In the genomic region with DNA sequence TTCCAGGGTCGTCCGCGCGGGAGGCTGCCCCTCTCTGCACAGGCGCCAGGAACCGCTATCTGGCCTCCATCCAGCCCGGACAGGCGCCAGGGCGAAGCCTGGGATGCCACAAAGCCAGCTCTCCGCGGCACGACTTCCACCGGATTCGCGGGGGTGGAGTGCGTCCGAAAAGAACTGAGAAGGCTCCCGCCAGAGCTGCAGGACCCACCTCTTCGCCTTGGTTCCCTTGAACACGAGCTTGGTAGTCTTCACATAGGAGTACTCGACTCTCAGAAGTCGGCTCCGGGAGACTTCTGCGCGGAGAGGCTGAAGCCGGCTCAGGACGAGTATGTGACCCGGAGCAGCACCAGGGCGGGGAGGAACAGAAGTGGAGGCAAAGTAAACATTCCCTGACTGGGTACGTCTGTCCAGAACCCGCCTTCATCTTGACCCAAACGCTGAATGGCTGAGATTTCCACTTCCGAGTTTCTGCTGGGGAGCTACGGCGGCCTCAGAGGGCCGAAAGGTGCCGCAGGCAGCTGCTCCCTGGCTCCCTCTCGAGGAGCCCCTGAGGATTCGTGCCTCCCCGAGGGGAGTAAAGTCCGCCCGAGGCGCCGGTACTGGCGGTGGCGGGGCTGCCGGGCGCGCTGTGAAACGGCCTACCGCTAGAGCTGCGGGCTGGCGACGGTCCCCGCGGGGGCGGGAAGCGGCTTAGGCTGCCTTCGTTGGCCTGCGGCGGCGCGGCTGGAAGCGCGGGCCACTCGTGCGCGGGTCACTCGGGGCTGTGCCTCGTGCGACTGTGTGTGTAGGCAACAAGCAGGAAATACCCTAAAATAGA, we compare ENCODE assay signal across 1 cellular context.
TF ChIP-seq lines count a peak whose summit lies in the region.
"Not testable (repeated sequence)": the region's sequence is repeated elsewhere in the genome, so short reads cannot be mapped to it uniquely, and the experiment has no call there.

No MANE protein-coding gene starts in this region.

TF ChIP-seq in HepG2, 621 proteins besides CTCF, POLR2A, EP300 and RAD21 (continued from another document and continues in another):
- TF ChIP-seq, protein P1, sequence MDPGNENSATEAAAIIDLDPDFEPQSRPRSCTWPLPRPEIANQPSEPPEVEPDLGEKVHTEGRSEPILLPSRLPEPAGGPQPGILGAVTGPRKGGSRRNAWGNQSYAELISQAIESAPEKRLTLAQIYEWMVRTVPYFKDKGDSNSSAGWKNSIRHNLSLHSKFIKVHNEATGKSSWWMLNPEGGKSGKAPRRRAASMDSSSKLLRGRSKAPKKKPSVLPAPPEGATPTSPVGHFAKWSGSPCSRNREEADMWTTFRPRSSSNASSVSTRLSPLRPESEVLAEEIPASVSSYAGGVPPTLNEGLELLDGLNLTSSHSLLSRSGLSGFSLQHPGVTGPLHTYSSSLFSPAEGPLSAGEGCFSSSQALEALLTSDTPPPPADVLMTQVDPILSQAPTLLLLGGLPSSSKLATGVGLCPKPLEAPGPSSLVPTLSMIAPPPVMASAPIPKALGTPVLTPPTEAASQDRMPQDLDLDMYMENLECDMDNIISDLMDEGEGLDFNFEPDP (CRISPR knock-in tag; conservative IDR thresholded peaks at IDR 0.05) = 0 out of 2 replicates have a peak, but pooled peaks have one; percentile 80
- TF ChIP-seq, protein P2, sequence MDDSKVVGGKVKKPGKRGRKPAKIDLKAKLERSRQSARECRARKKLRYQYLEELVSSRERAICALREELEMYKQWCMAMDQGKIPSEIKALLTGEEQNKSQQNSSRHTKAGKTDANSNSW (CRISPR knock-in tag; IDR thresholded peaks at IDR 0.05; ENCODE audit: borderline replicate concordance) = peak; percentile 59; the same call in 1 of the 2 replicates
- TF ChIP-seq ZNF782 (CRISPR knock-in tag; IDR thresholded peaks at IDR 0.05; ENCODE audit: borderline replicate concordance) (peak; percentile 36; the same call in 1 of the 2 replicates), REPIN1 (CRISPR knock-in tag; IDR thresholded peaks at IDR 0.05; ENCODE audit: borderline replicate concordance, low read depth) (peak; percentile 95), GABPB1 (CRISPR knock-in tag; IDR thresholded peaks at IDR 0.05) (peak; percentile 97), ZNF292 (CRISPR knock-in tag; IDR thresholded peaks at IDR 0.05; ENCODE audit: borderline replicate concordance, low read depth) (peak; percentile 76; the same call in 1 of the 2 replicates), MXI1 (IDR thresholded peaks at IDR 0.05; ENCODE audit: borderline replicate concordance, low read depth, low read length) (peak; percentile 80; the same call in 1 of the 3 replicates), MIER3 (CRISPR knock-in tag; IDR thresholded peaks at IDR 0.05; ENCODE audit: borderline replicate concordance) (peak; percentile 97; the same call in 1 of the 2 replicates), ZNF33A (CRISPR knock-in tag; IDR thresholded peaks at IDR 0.05; ENCODE audit: borderline replicate concordance) (peak; percentile 85; the same call in 1 of the 2 replicates), RBM39 (IDR thresholded peaks at IDR 0.05; ENCODE audit: low read depth, low read length, poor library complexity, severe bottlenecking) (peak; percentile 91), HNRNPUL1 (IDR thresholded peaks at IDR 0.05; ENCODE audit: low read depth, low read length) (0 out of 2 replicates have a peak, but pooled peaks have one; percentile 42), ZNF501 (CRISPR knock-in tag; IDR thresholded peaks at IDR 0.05) (peak; percentile 100), YY1 (IDR thresholded peaks at IDR 0.05; ENCODE audit: insufficient read depth, insufficient replicate concordance, low read depth, low read length) (peak; percentile 84), TGIF2 (CRISPR knock-in tag; IDR thresholded peaks at IDR 0.05) (peak; percentile 65; the same call in 1 of the 2 replicates), ZNF766 (CRISPR knock-in tag; IDR thresholded peaks at IDR 0.05; ENCODE audit: borderline replicate concordance) (peak; percentile 44; the same call in 1 of the 2 replicates), ZNF383 (CRISPR knock-in tag; IDR thresholded peaks at IDR 0.05; ENCODE audit: borderline replicate concordance) (peak; percentile 69; the same call in 1 of the 2 replicates), NCOA2 (CRISPR knock-in tag; IDR thresholded peaks at IDR 0.05) (peak; percentile 48), PRMT3 (CRISPR knock-in tag; IDR thresholded peaks at IDR 0.05; ENCODE audit: borderline replicate concordance, low read depth) (0 out of 2 replicates have a peak, but pooled peaks have one; percentile 70), ZNF746 (CRISPR knock-in tag; IDR thresholded peaks at IDR 0.05) (peak; percentile 71), FOXP1 (IDR thresholded peaks at IDR 0.05) (0 out of 2 replicates have a peak, but pooled peaks have one; percentile 4), FOXP1 (CRISPR knock-in tag; IDR thresholded peaks at IDR 0.05) (peak; percentile 30), ZMYM3 (CRISPR knock-in tag; IDR thresholded peaks at IDR 0.05) (peak; percentile 96), ZNF713 (CRISPR knock-in tag; IDR thresholded peaks at IDR 0.05) (peak; percentile 55; the same call in 1 of the 2 replicates), ZNF160 (CRISPR knock-in tag; IDR thresholded peaks at IDR 0.05) (peak; percentile 90; the same call in 1 of the 2 replicates), ZNF431 (CRISPR knock-in tag; IDR thresholded peaks at IDR 0.05; ENCODE audit: borderline replicate concordance, low read depth) (peak; percentile 87; the same call in 1 of the 2 replicates), ZNF839 (CRISPR knock-in tag; IDR thresholded peaks at IDR 0.05; ENCODE audit: borderline replicate concordance) (peak; percentile 18; the same call in 1 of the 2 replicates), ZNF605 (CRISPR knock-in tag; IDR thresholded peaks at IDR 0.05) (peak; percentile 89), ZNF670 (CRISPR knock-in tag; IDR thresholded peaks at IDR 0.05; ENCODE audit: borderline replicate concordance) (peak; percentile 88), RCOR2 (CRISPR knock-in tag; IDR thresholded peaks at IDR 0.05) (0 out of 2 replicates have a peak, but pooled peaks have one; percentile 65), TCF12 (CRISPR knock-in tag; IDR thresholded peaks at IDR 0.05) (0 out of 2 replicates have a peak, but pooled peaks have one; percentile 47)
- TF ChIP-seq, protein P3, sequence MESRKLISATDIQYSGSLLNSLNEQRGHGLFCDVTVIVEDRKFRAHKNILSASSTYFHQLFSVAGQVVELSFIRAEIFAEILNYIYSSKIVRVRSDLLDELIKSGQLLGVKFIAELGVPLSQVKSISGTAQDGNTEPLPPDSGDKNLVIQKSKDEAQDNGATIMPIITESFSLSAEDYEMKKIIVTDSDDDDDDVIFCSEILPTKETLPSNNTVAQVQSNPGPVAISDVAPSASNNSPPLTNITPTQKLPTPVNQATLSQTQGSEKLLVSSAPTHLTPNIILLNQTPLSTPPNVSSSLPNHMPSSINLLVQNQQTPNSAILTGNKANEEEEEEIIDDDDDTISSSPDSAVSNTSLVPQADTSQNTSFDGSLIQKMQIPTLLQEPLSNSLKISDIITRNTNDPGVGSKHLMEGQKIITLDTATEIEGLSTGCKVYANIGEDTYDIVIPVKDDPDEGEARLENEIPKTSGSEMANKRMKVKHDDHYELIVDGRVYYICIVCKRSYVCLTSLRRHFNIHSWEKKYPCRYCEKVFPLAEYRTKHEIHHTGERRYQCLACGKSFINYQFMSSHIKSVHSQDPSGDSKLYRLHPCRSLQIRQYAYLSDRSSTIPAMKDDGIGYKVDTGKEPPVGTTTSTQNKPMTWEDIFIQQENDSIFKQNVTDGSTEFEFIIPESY (CRISPR knock-in tag; IDR thresholded peaks at IDR 0.05) = peak; percentile 91; the same call in 1 of the 2 replicates
- TF ChIP-seq, protein P4, sequence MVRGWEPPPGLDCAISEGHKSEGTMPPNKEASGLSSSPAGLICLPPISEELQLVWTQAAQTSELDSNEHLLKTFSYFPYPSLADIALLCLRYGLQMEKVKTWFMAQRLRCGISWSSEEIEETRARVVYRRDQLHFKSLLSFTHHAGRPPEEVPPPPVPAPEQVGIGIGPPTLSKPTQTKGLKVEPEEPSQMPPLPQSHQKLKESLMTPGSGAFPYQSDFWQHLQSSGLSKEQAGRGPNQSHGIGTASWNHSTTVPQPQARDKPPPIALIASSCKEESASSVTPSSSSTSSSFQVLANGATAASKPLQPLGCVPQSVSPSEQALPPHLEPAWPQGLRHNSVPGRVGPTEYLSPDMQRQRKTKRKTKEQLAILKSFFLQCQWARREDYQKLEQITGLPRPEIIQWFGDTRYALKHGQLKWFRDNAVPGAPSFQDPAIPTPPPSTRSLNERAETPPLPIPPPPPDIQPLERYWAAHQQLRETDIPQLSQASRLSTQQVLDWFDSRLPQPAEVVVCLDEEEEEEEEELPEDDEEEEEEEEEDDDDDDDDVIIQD (CRISPR knock-in tag; IDR thresholded peaks at IDR 0.05; ENCODE audit: low read depth) = peak; percentile 100
- TF ChIP-seq, protein P5, sequence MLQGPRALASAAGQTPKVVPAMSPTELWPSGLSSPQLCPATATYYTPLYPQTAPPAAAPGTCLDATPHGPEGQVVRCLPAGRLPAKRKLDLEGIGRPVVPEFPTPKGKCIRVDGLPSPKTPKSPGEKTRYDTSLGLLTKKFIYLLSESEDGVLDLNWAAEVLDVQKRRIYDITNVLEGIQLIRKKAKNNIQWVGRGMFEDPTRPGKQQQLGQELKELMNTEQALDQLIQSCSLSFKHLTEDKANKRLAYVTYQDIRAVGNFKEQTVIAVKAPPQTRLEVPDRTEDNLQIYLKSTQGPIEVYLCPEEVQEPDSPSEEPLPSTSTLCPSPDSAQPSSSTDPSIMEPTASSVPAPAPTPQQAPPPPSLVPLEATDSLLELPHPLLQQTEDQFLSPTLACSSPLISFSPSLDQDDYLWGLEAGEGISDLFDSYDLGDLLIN (CRISPR knock-in tag; IDR thresholded peaks at IDR 0.05; ENCODE audit: borderline replicate concordance) = peak; percentile 25; the same call in 1 of the 2 replicates
- TF ChIP-seq, protein P6, sequence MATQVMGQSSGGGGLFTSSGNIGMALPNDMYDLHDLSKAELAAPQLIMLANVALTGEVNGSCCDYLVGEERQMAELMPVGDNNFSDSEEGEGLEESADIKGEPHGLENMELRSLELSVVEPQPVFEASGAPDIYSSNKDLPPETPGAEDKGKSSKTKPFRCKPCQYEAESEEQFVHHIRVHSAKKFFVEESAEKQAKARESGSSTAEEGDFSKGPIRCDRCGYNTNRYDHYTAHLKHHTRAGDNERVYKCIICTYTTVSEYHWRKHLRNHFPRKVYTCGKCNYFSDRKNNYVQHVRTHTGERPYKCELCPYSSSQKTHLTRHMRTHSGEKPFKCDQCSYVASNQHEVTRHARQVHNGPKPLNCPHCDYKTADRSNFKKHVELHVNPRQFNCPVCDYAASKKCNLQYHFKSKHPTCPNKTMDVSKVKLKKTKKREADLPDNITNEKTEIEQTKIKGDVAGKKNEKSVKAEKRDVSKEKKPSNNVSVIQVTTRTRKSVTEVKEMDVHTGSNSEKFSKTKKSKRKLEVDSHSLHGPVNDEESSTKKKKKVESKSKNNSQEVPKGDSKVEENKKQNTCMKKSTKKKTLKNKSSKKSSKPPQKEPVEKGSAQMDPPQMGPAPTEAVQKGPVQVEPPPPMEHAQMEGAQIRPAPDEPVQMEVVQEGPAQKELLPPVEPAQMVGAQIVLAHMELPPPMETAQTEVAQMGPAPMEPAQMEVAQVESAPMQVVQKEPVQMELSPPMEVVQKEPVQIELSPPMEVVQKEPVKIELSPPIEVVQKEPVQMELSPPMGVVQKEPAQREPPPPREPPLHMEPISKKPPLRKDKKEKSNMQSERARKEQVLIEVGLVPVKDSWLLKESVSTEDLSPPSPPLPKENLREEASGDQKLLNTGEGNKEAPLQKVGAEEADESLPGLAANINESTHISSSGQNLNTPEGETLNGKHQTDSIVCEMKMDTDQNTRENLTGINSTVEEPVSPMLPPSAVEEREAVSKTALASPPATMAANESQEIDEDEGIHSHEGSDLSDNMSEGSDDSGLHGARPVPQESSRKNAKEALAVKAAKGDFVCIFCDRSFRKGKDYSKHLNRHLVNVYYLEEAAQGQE (IDR thresholded peaks at IDR 0.05; ENCODE audit: borderline replicate concordance in 1 of 2, low read depth in 1 of 2, low read length in 2 of 2) = peak in 1 of 2 experiments; percentile 62; a peak in 1 of 4 replicates
- TF ChIP-seq, protein P7, sequence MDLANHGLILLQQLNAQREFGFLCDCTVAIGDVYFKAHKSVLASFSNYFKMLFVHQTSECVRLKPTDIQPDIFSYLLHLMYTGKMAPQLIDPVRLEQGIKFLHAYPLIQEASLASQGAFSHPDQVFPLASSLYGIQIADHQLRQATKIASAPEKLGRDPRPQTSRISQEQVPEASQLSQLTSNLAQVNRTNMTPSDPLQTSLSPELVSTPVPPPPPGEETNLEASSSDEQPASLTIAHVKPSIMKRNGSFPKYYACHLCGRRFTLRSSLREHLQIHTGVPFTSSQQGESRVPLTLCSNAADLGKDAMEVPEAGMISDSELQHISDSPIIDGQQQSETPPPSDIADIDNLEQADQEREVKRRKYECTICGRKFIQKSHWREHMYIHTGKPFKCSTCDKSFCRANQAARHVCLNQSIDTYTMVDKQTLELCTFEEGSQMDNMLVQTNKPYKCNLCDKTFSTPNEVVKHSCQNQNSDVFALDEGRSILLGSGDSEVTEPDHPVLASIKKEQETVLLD (CRISPR knock-in tag; IDR thresholded peaks at IDR 0.05; ENCODE audit: low read depth) = peak; percentile 97
- TF ChIP-seq, protein P8, sequence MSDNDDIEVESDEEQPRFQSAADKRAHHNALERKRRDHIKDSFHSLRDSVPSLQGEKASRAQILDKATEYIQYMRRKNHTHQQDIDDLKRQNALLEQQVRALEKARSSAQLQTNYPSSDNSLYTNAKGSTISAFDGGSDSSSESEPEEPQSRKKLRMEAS (IDR thresholded peaks at IDR 0.05) = peak; percentile 77
- TF ChIP-seq, protein P9, sequence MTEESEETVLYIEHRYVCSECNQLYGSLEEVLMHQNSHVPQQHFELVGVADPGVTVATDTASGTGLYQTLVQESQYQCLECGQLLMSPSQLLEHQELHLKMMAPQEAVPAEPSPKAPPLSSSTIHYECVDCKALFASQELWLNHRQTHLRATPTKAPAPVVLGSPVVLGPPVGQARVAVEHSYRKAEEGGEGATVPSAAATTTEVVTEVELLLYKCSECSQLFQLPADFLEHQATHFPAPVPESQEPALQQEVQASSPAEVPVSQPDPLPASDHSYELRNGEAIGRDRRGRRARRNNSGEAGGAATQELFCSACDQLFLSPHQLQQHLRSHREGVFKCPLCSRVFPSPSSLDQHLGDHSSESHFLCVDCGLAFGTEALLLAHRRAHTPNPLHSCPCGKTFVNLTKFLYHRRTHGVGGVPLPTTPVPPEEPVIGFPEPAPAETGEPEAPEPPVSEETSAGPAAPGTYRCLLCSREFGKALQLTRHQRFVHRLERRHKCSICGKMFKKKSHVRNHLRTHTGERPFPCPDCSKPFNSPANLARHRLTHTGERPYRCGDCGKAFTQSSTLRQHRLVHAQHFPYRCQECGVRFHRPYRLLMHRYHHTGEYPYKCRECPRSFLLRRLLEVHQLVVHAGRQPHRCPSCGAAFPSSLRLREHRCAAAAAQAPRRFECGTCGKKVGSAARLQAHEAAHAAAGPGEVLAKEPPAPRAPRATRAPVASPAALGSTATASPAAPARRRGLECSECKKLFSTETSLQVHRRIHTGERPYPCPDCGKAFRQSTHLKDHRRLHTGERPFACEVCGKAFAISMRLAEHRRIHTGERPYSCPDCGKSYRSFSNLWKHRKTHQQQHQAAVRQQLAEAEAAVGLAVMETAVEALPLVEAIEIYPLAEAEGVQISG (CRISPR knock-in tag; IDR thresholded peaks at IDR 0.05) = peak; percentile 98
- TF ChIP-seq TCF12 (IDR thresholded peaks at IDR 0.05) = not testable (repeated sequence)
